ENCODE assay signal across 8 cellular contexts in genomic region chr1:83182017-83182728, GRCh38.
A peak's percentile ranks its signal among the peaks of the same experiment; 100 is the strongest.
DNase-seq lines count a peak whose midpoint lies in the region; ATAC-seq and TF ChIP-seq lines count a peak whose summit lies in the region.
"Not testable (repeated sequence)": the region's sequence is repeated elsewhere in the genome, so short reads cannot be mapped to it uniquely, and the experiment has no call there.

No MANE protein-coding gene starts in this region.

- not testable (repeated sequence) for H3K9me2 ChIP-seq in PC-3 (replicated peaks; ENCODE audit: low read length)

- H3K9ac ChIP-seq in PC-3 (ENCODE audit: low read length): peak overlapping the region; percentile 68

- not testable (repeated sequence) for H3K27me3 ChIP-seq in PC-3 (ENCODE audit: low read length); iPS DF 6.9 (ENCODE audit: control insufficient read depth, insufficient read depth, low read length)

- H3K36me3 Mint-ChIP-seq in chondrocyte (ENCODE audit: low read depth); progenitor cell of endocrine pancreas (ENCODE audit: insufficient read depth): not testable (repeated sequence)

- H3K9me3 Mint-ChIP-seq in chondrocyte (ENCODE audit: low read depth); progenitor cell of endocrine pancreas (ENCODE audit: low read depth): not testable (repeated sequence)

- peak; percentile 32 for DNase-seq in DMS 273 (lab: John Stamatoyannopoulos, UW; ENCODE audit: unreplicated experiment)
- peak; percentile 34 for DNase-seq in HT-29 (ENCODE audit: low spot score)
- peak; percentile 15 for DNase-seq in NCI-H510A (lab: John Stamatoyannopoulos, UW)
- DNase-seq in PC-3: peak; percentile 56
- not testable (repeated sequence) for DNase-seq in chondrocyte (ENCODE audit: low spot score); iPS DF 6.9 (ENCODE audit: low read depth, low spot score); progenitor cell of endocrine pancreas (ENCODE audit: low spot score, unreplicated experiment)
- DNase-seq in mucosa of descending colon: peak; percentile 11 to 36 (median 19)

- not testable (repeated sequence) for H3K9me3 ChIP-seq in PC-3 (ENCODE audit: low read length); iPS DF 6.9 (ENCODE audit: control insufficient read depth, insufficient read depth, low read length); mucosa of descending colon

- not testable (repeated sequence) for H3F3A ChIP-seq in PC-3 (ENCODE audit: low read length, unreplicated experiment)

- POLR2A ChIA-PET in PC-3 (lab: Charles Lee; ENCODE audit: unreplicated experiment): not testable (repeated sequence)

- not testable (repeated sequence) for H3K27me3 Mint-ChIP-seq in chondrocyte (ENCODE audit: low read depth); progenitor cell of endocrine pancreas

- ATAC-seq in PC-3: peak; percentile 81
- not testable (repeated sequence) for ATAC-seq in mucosa of descending colon

- not testable (repeated sequence) for H4K20me1 ChIP-seq in PC-3 (ENCODE audit: low read length)

- peak overlapping the region; percentile 94 for H3K27ac Mint-ChIP-seq in chondrocyte (ENCODE audit: unreplicated experiment)
- H3K27ac Mint-ChIP-seq in progenitor cell of endocrine pancreas: peak overlapping the region; percentile 98

- H3K4me3 ChIP-seq in PC-3 (ENCODE audit: low read length) (peak overlapping the region; percentile 85), iPS DF 6.9 (ENCODE audit: low read length) (peak overlapping the region; percentile 28; the same call in 1 of the 2 replicates)
- not testable (repeated sequence) for H3K4me3 ChIP-seq in mucosa of descending colon

- H3K4me3 Mint-ChIP-seq in chondrocyte (ENCODE audit: unreplicated experiment) (peak overlapping the region; percentile 97), progenitor cell of endocrine pancreas (ENCODE audit: low read depth) (peak overlapping the region; percentile 86)

- TF ChIP-seq CTCF in PC-3 (conservative IDR thresholded peaks at IDR 0.05; ENCODE audit: low read depth, low read length); chondrocyte (IDR thresholded peaks at IDR 0.05); mucosa of descending colon (IDR thresholded peaks at IDR 0.05); progenitor cell of endocrine pancreas (IDR thresholded peaks at IDR 0.05; ENCODE audit: unreplicated experiment): not testable (repeated sequence)

- peak overlapping the region; percentile 83 for H2AFZ ChIP-seq in PC-3 (ENCODE audit: low read length)

- H3K27ac ChIP-seq in PC-3 (ENCODE audit: low read length): peak overlapping the region; percentile 44
- not testable (repeated sequence) for H3K27ac ChIP-seq in iPS DF 6.9 (ENCODE audit: low read length)

- BruUV-seq in PC-3 (replicated peaks; lab: Mats Ljungman, UMichigan): not testable (repeated sequence)

- CTCF ChIA-PET in PC-3 (lab: Charles Lee): not testable (repeated sequence)

- H3K4me1 Mint-ChIP-seq in chondrocyte (ENCODE audit: low read depth); progenitor cell of endocrine pancreas (ENCODE audit: low read depth): not testable (repeated sequence)

- H3K4me1 ChIP-seq in PC-3 (ENCODE audit: insufficient read depth, low read length); iPS DF 6.9 (ENCODE audit: control insufficient read depth, insufficient read depth, low read length); mucosa of descending colon (ENCODE audit: low read depth): not testable (repeated sequence)

- intact Hi-C loops in PC-3 (cut with micrococcal nuclease); mucosa of descending colon (cut with DNase I, micrococcal nuclease): not testable (repeated sequence)

- peak overlapping the region; percentile 94 for H3K4me2 ChIP-seq in PC-3 (ENCODE audit: low read length)

- not testable (repeated sequence) for H3K36me3 ChIP-seq in PC-3 (ENCODE audit: low read depth, low read length); iPS DF 6.9 (ENCODE audit: control insufficient read depth, insufficient read depth, low read length); mucosa of descending colon (ENCODE audit: low read depth)

- not testable (repeated sequence) for H3K79me2 ChIP-seq in PC-3 (ENCODE audit: low read length)

- no CpG with 5 or more reads among the region's 26 CpGs for WGBS in iPS DF 6.9 (ENCODE audit: insufficient coverage, insufficient read length)
